Comparison of ENCODE assay signal across 11 cellular contexts in genomic region chr4:55819634-55820033, GRCh38. TPM values are rescaled to one million over a fixed set of nuclear protein-coding genes. Genes with fewer than 3 reads are reported as not detected.
DNase-seq lines count a peak whose midpoint lies in the region; ATAC-seq lines count a peak whose summit lies in the region.
"Had no signal": no experiment of that assay in that cellular context is flagged by ENCODE, and none has a peak within 500 bp of the region (broad histone marks: within the 10 kb centered on the region; RNA-seq: fewer than 3 reads in every experiment).

Gene EXOC1L (plus strand): TSS chr4:55819790. CDS start chr4:55820027, 237 bp downstream.

- H3K4me1 ChIP-seq in subcutaneous abdominal adipose tissue (ENCODE audit: control insufficient read depth in 5 of 5, insufficient read depth in 5 of 5, low read length in 5 of 5): peaks cover 0 to 16% (median 10%) of the 10 kb centered on the region in 5 donors

- no peaks in the 10 kb centered on the region for H3K36me3 ChIP-seq in subcutaneous abdominal adipose tissue (ENCODE audit: control insufficient read depth in 5 of 5, insufficient read depth in 5 of 5, low read length in 5 of 5)

- ATAC-seq in activated CD4-positive, alpha-beta T cell treated with anti-CD3 and anti-CD28 coated beads for 36 hours: no peak
- ATAC-seq in HG02798 (IDR thresholded peaks at IDR 0.05; ENCODE audit: poor library complexity, unreplicated experiment): no peak

- peak; percentile 16 for DNase-seq in activated CD4-positive, alpha-beta T cell treated with anti-CD3 and anti-CD28 coated beads for 36 hours
- DNase-seq in activated CD4-positive, alpha-beta T cell treated with anti-CD3 and anti-CD28 coated beads for 4 hours: no peak
- DNase-seq in astrocyte of the hippocampus (ENCODE audit: low read depth, low spot score): peak; percentile 72
- peak; percentile 92 for DNase-seq in iPS-NIHi7 (ENCODE audit: extremely low spot score)
- no peak for DNase-seq in activated CD4-positive, alpha-beta memory T cell treated with anti-CD3 and anti-CD28 coated beads for 36 hours
- DNase-seq in AML-193 (lab: John Stamatoyannopoulos, UW): no peak
- DNase-seq: ACHN; activated CD4-positive, alpha-beta T cell treated with anti-CD3 and anti-CD28 coated beads, Interleukin-2, amount 10 ng/mL, durations not matched to agents 24 days and 14 days; NCI-H1105 had no signal

- H3K36me3 Mint-ChIP-seq in activated CD4-positive, alpha-beta T cell treated with anti-CD3 and anti-CD28 coated beads for 36 hours (ENCODE audit: low read depth): no peaks in the 10 kb centered on the region
- no peaks in the 10 kb centered on the region for H3K36me3 Mint-ChIP-seq in activated CD4-positive, alpha-beta memory T cell treated with anti-CD3 and anti-CD28 coated beads for 36 hours

- H3K9me3 ChIP-seq in subcutaneous abdominal adipose tissue (ENCODE audit: control insufficient read depth in 5 of 5, low read length in 5 of 5): no peaks in the 10 kb centered on the region

- POLR2A ChIA-PET in activated CD4-positive, alpha-beta T cell treated with anti-CD3 and anti-CD28 coated beads for 36 hours (lab: Charles Lee): no interaction called here
- POLR2A ChIA-PET in activated CD4-positive, alpha-beta memory T cell treated with anti-CD3 and anti-CD28 coated beads for 36 hours (lab: Charles Lee): no interaction called here

- H3K9me3 Mint-ChIP-seq in activated CD4-positive, alpha-beta T cell treated with anti-CD3 and anti-CD28 coated beads for 36 hours (ENCODE audit: low read depth): no peaks in the 10 kb centered on the region
- H3K9me3 Mint-ChIP-seq in activated CD4-positive, alpha-beta memory T cell treated with anti-CD3 and anti-CD28 coated beads for 36 hours: no peaks in the 10 kb centered on the region
- H3K9me3 Mint-ChIP-seq: activated CD4-positive, alpha-beta T cell treated with anti-CD3 and anti-CD28 coated beads, Interleukin-2, amount 10 ng/mL, durations not matched to agents 24 days and 14 days had no signal

- CTCF ChIA-PET in activated CD4-positive, alpha-beta T cell treated with anti-CD3 and anti-CD28 coated beads for 36 hours (lab: Charles Lee): interaction anchor here (1.3 kb wide), 1 partner anchor 47 kb away, joined by 3 read pairs; no protein-coding TSS in a partner anchor
- CTCF ChIA-PET in activated CD4-positive, alpha-beta memory T cell treated with anti-CD3 and anti-CD28 coated beads for 36 hours (lab: Charles Lee): no interaction called here

- intact Hi-C loops in activated CD4-positive, alpha-beta T cell treated with anti-CD3 and anti-CD28 coated beads for 36 hours (cut with DNase I, micrococcal nuclease): no loop called here
- intact Hi-C loops in activated CD4-positive, alpha-beta memory T cell treated with anti-CD3 and anti-CD28 coated beads for 36 hours (cut with micrococcal nuclease): no loop called here

- peaks cover 7% of the 10 kb centered on the region for H3K4me1 Mint-ChIP-seq in activated CD4-positive, alpha-beta T cell treated with anti-CD3 and anti-CD28 coated beads for 36 hours
- peaks cover 7% of the 10 kb centered on the region for H3K4me1 Mint-ChIP-seq in activated CD4-positive, alpha-beta memory T cell treated with anti-CD3 and anti-CD28 coated beads for 36 hours (ENCODE audit: low read depth)
- H3K4me1 Mint-ChIP-seq: activated CD4-positive, alpha-beta T cell treated with anti-CD3 and anti-CD28 coated beads, Interleukin-2, amount 10 ng/mL, durations not matched to agents 24 days and 14 days had no signal

- no peak within 1 kb of the TSS for H3K27ac ChIP-seq in subcutaneous abdominal adipose tissue (ENCODE audit: low read depth, low read length)

- peaks cover 20% of the 10 kb centered on the region for H3K27me3 Mint-ChIP-seq in activated CD4-positive, alpha-beta T cell treated with anti-CD3 and anti-CD28 coated beads for 36 hours
- H3K27me3 Mint-ChIP-seq in activated CD4-positive, alpha-beta memory T cell treated with anti-CD3 and anti-CD28 coated beads for 36 hours: peaks cover 18% of the 10 kb centered on the region

- H3K9ac ChIP-seq in subcutaneous abdominal adipose tissue (ENCODE audit: low read length in 5 of 5): peak within 1 kb of the TSS in 3 of 5 donors; percentile 32 to 79 (median 53)

- H3K4me3 Mint-ChIP-seq in activated CD4-positive, alpha-beta T cell treated with anti-CD3 and anti-CD28 coated beads for 36 hours: peak within 1 kb of the TSS; percentile 20
- H3K4me3 Mint-ChIP-seq in activated CD4-positive, alpha-beta memory T cell treated with anti-CD3 and anti-CD28 coated beads for 36 hours: no peak within 1 kb of the TSS
- H3K4me3 Mint-ChIP-seq: activated CD4-positive, alpha-beta T cell treated with anti-CD3 and anti-CD28 coated beads, Interleukin-2, amount 10 ng/mL, durations not matched to agents 24 days and 14 days had no signal

- peak within 1 kb of the TSS; percentile 58 to 76 (median 62) for H3K4me3 ChIP-seq in subcutaneous abdominal adipose tissue (ENCODE audit: low read depth in 1 of 5, low read length in 5 of 5)

- H3K27ac Mint-ChIP-seq in activated CD4-positive, alpha-beta T cell treated with anti-CD3 and anti-CD28 coated beads for 36 hours: no peak within 1 kb of the TSS
- H3K27ac Mint-ChIP-seq in activated CD4-positive, alpha-beta memory T cell treated with anti-CD3 and anti-CD28 coated beads for 36 hours: no peak within 1 kb of the TSS
- H3K27ac Mint-ChIP-seq: activated CD4-positive, alpha-beta T cell treated with anti-CD3 and anti-CD28 coated beads, Interleukin-2, amount 10 ng/mL, durations not matched to agents 24 days and 14 days had no signal

- H3K27me3 ChIP-seq in subcutaneous abdominal adipose tissue (ENCODE audit: control insufficient read depth in 5 of 5, insufficient read depth in 4 of 5, low read length in 5 of 5): no peaks in the 10 kb centered on the region

RNA-seq across cellular contexts. Expression of gene EXOC1L, which starts in this region (rescaled TPM):
- total RNA-seq in activated CD4-positive, alpha-beta T cell treated with anti-CD3 and anti-CD28 coated beads for 36 hours: not detected
- total RNA-seq in activated CD4-positive, alpha-beta memory T cell treated with anti-CD3 and anti-CD28 coated beads for 36 hours: not detected
- total RNA-seq: activated CD4-positive, alpha-beta T cell treated with anti-CD3 and anti-CD28 coated beads, Interleukin-2, amount 10 ng/mL, durations not matched to agents 24 days and 14 days had no signal

Comparison
In these comparisons a context has a peak if more than half of its experiments do, and no peak if none do; other contexts are left out.
1. Peak in DNase-seq in activated CD4-positive, alpha-beta T cell treated with anti-CD3 and anti-CD28 coated beads for 36 hours; RNA of the gene not detected or under 1 TPM.
2. DNase-seq: peak in astrocyte of the hippocampus (single experiment) and iPS-NIHi7 (single experiment); none in activated CD4-positive, alpha-beta T cell treated with anti-CD3 and anti-CD28 coated beads for 4 hours (0 of 2), activated CD4-positive, alpha-beta memory T cell treated with anti-CD3 and anti-CD28 coated beads for 36 hours (single experiment) and AML-193 (0 of 2).